2 cellular contexts compared by ENCODE assay signal in genomic region chr16:1536601-1537000, GRCh38.
TF ChIP-seq lines count a peak whose summit lies in the region.

No MANE protein-coding gene starts in this region.

TF ChIP-seq in HepG2, 621 proteins besides CTCF, POLR2A, EP300 and RAD21:
- TF ChIP-seq MIER3 (CRISPR knock-in tag; IDR thresholded peaks at IDR 0.05; ENCODE audit: borderline replicate concordance) = no peak
- no peak for TF ChIP-seq PHF5A (CRISPR knock-in tag; IDR thresholded peaks at IDR 0.05; ENCODE audit: low read depth, unreplicated experiment)
- TF ChIP-seq ZNF264 (CRISPR knock-in tag; IDR thresholded peaks at IDR 0.05) = no peak
- no peak for TF ChIP-seq YEATS4 (CRISPR knock-in tag; IDR thresholded peaks at IDR 0.05; ENCODE audit: borderline replicate concordance)
- no peak for TF ChIP-seq SMAD1 (CRISPR knock-in tag; IDR thresholded peaks at IDR 0.05; ENCODE audit: borderline replicate concordance, low read depth)
- TF ChIP-seq FIP1L1 (IDR thresholded peaks at IDR 0.05; ENCODE audit: borderline replicate concordance, insufficient read depth, low read depth, low read length) = no peak
- TF ChIP-seq IRF9 (CRISPR knock-in tag; IDR thresholded peaks at IDR 0.05; ENCODE audit: borderline replicate concordance) = no peak
- no peak for TF ChIP-seq HNRNPL (IDR thresholded peaks at IDR 0.05; ENCODE audit: low read depth, low read length)
- no peak for TF ChIP-seq ZNF251 (CRISPR knock-in tag; IDR thresholded peaks at IDR 0.05)
- TF ChIP-seq FOSL2 (CRISPR knock-in tag; IDR thresholded peaks at IDR 0.05) = no peak
- no peak for TF ChIP-seq JUND (CRISPR knock-in tag; IDR thresholded peaks at IDR 0.05)
- no peak for TF ChIP-seq ZFP37 (CRISPR knock-in tag; IDR thresholded peaks at IDR 0.05; ENCODE audit: borderline replicate concordance)
- no peak for TF ChIP-seq SSRP1 (CRISPR knock-in tag; IDR thresholded peaks at IDR 0.05)
- no peak for TF ChIP-seq SUZ12 (IDR thresholded peaks at IDR 0.05; ENCODE audit: low read depth, low read length)
- no peak for TF ChIP-seq ZNF703 (CRISPR knock-in tag; IDR thresholded peaks at IDR 0.05; ENCODE audit: borderline replicate concordance)
- TF ChIP-seq TFDP1 (CRISPR knock-in tag; IDR thresholded peaks at IDR 0.05; ENCODE audit: borderline replicate concordance) = no peak

TF ChIP-seq in SK-N-SH, 30 proteins besides CTCF, POLR2A, EP300 and RAD21:
- TF ChIP-seq TAF1 (IDR thresholded peaks at IDR 0.05; ENCODE audit: borderline replicate concordance, low read depth, low read length) (no peak), RXRA (IDR thresholded peaks at IDR 0.05; ENCODE audit: borderline replicate concordance, low read depth) (no peak)
TF ChIP-seq in SK-N-SH: peak in this region for 0.
